1 cellular context compared by ENCODE assay signal in the genomic region with DNA sequence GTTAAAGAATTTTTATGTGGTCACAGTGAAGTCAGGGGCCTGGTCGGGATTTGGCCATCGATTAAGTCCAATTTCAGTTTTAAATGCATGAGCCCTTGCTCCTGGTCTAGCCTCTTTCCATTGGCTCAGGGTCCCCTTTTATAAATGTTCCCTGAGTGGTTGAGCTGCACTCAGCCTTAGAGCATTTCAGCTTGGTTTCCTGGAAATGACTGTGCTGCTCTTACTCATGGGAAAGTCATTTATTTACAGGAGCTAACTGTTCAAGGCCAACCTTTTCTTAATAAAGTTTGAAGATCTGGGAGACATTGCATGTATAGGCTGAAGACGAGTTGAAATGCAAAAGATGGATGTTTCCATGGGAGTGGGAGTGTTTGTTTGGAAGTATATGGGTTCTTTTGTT.
TF ChIP-seq lines count a peak whose summit lies in the region.

No MANE protein-coding gene starts in this region.

TF ChIP-seq in IMR-90, 13 proteins besides CTCF, POLR2A, EP300 and RAD21 (continued from another document):
- no peak for TF ChIP-seq CHD1 (IDR thresholded peaks at IDR 0.05; ENCODE audit: low read depth, low read length)
- no peak for TF ChIP-seq MAFK (IDR thresholded peaks at IDR 0.05; ENCODE audit: low read depth, low read length)
- TF ChIP-seq RFX5 (IDR thresholded peaks at IDR 0.05; ENCODE audit: low read depth, low read length) = no peak
